Comparison of ENCODE assay signal across 2 cellular contexts in the genomic region with DNA sequence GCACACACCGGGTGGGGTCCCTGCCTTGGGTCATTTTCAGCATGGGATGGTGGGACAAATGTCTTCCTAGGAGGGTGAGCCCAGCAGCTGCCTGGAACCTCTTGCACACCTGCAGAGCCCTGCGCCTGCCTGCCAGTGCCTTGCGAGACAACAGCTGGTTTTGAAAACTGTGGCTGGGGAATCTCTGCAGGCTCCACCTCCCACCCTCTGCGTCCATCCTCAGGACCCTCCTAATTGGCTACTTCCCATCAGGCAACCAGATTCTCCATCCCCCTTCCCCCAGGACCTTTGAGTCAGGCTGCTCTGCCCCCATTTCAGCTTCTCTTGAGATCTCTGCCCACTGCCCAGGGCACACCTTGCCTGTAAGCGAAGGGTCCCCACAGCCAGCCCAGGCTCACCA.
TF ChIP-seq lines count a peak whose summit lies in the region.

No MANE protein-coding gene starts in this region.

TF ChIP-seq in GM23338, 12 proteins besides CTCF, POLR2A, EP300 and RAD21:
- TF ChIP-seq ZNF331 (CRISPR knock-in tag; IDR thresholded peaks at IDR 0.05; ENCODE audit: low read depth) (no peak), ZNF462 (CRISPR knock-in tag; IDR thresholded peaks at IDR 0.05) (no peak), ETS1 (IDR thresholded peaks at IDR 0.05) (no peak), NANOG (IDR thresholded peaks at IDR 0.05; ENCODE audit: borderline replicate concordance) (no peak), JUNB (IDR thresholded peaks at IDR 0.05; ENCODE audit: unreplicated experiment) (no peak), CREB1 (CRISPR knock-in tag; IDR thresholded peaks at IDR 0.05; ENCODE audit: low read depth) (no peak), EZH2 (IDR thresholded peaks at IDR 0.05; ENCODE audit: low read depth, unreplicated experiment) (no peak), REST (IDR thresholded peaks at IDR 0.05; ENCODE audit: unreplicated experiment) (no peak)

TF ChIP-seq in WTC11, 78 proteins besides CTCF, POLR2A, EP300 and RAD21:
- TF ChIP-seq ZNF263 (CRISPR knock-in tag; IDR thresholded peaks at IDR 0.05; ENCODE audit: low read depth) (no peak), EMX1 (CRISPR knock-in tag; IDR thresholded peaks at IDR 0.05) (no peak), TEAD1 (CRISPR knock-in tag; IDR thresholded peaks at IDR 0.05) (no peak), ATF3 (CRISPR knock-in tag; conservative IDR thresholded peaks at IDR 0.05) (no peak), KAT7 (CRISPR knock-in tag; IDR thresholded peaks at IDR 0.05; ENCODE audit: borderline replicate concordance) (no peak), ZNF396 (CRISPR knock-in tag; IDR thresholded peaks at IDR 0.05; ENCODE audit: borderline replicate concordance) (no peak), NFE2L1 (CRISPR knock-in tag; IDR thresholded peaks at IDR 0.05) (no peak), NR3C1 (CRISPR knock-in tag; conservative IDR thresholded peaks at IDR 0.05; ENCODE audit: low read depth) (no peak), ZNF281 (CRISPR knock-in tag; IDR thresholded peaks at IDR 0.05) (no peak), ESRRA (CRISPR knock-in tag; IDR thresholded peaks at IDR 0.05; ENCODE audit: borderline replicate concordance) (no peak), JUN (CRISPR knock-in tag; IDR thresholded peaks at IDR 0.05) (no peak)
- TF ChIP-seq, protein P1, sequence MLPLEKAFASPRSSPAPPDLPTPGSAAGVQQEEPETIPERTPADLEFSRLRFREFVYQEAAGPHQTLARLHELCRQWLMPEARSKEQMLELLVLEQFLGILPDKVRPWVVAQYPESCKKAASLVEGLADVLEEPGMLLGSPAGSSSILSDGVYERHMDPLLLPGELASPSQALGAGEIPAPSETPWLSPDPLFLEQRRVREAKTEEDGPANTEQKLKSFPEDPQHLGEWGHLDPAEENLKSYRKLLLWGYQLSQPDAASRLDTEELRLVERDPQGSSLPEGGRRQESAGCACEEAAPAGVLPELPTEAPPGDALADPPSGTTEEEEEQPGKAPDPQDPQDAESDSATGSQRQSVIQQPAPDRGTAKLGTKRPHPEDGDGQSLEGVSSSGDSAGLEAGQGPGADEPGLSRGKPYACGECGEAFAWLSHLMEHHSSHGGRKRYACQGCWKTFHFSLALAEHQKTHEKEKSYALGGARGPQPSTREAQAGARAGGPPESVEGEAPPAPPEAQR (CRISPR knock-in tag; IDR thresholded peaks at IDR 0.05), result no peak
- TF ChIP-seq, protein P2, sequence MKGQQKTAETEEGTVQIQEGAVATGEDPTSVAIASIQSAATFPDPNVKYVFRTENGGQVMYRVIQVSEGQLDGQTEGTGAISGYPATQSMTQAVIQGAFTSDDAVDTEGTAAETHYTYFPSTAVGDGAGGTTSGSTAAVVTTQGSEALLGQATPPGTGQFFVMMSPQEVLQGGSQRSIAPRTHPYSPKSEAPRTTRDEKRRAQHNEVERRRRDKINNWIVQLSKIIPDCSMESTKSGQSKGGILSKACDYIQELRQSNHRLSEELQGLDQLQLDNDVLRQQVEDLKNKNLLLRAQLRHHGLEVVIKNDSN (CRISPR knock-in tag; IDR thresholded peaks at IDR 0.05), result no peak
- TF ChIP-seq, protein P3, sequence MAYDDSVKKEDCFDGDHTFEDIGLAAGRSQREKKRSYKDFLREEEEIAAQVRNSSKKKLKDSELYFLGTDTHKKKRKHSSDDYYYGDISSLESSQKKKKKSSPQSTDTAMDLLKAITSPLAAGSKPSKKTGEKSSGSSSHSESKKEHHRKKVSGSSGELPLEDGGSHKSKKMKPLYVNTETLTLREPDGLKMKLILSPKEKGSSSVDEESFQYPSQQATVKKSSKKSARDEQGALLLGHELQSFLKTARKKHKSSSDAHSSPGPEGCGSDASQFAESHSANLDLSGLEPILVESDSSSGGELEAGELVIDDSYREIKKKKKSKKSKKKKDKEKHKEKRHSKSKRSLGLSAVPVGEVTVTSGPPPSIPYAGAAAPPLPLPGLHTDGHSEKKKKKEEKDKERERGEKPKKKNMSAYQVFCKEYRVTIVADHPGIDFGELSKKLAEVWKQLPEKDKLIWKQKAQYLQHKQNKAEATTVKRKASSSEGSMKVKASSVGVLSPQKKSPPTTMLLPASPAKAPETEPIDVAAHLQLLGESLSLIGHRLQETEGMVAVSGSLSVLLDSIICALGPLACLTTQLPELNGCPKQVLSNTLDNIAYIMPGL (CRISPR knock-in tag; IDR thresholded peaks at IDR 0.05), result no peak
